ENCODE assay signal across 23 cellular contexts in genomic region chr3:123357275-123357674, GRCh38.
"Had no signal": no experiment of that assay in that cellular context is flagged by ENCODE, and none has a peak within 500 bp of the region (broad histone marks: within the 10 kb centered on the region; RNA-seq: fewer than 3 reads in every experiment).

No MANE protein-coding gene starts in this region.

- DNase-seq: activated CD4-positive, alpha-beta T cell treated with anti-CD3 and anti-CD28 coated beads, Interleukin-2, amount 50 U/mL, for 4 hours; activated CD8-positive, alpha-beta memory T cell treated with anti-CD3 and anti-CD28 coated beads for 24 hours; activated CD8-positive, alpha-beta memory T cell treated with anti-CD3 and anti-CD28 coated beads, Interleukin-2, amount 50 U/mL, for 4 hours; activated T-cell treated with anti-CD3 and anti-CD28 coated beads, Interleukin-2, amount 50 U/mL, for 24 hours; aorta; caudate nucleus; dermis blood vessel endothelial cell; effector CD8-positive, alpha-beta T cell; foreskin melanocyte; left lung; naive thymus-derived CD4-positive, alpha-beta T cell; occipital lobe; posterior cingulate gyrus; retina; stimulated activated CD4-positive, alpha-beta T cell treated with anti-CD3 and anti-CD28 coated beads, Interleukin-4, amount 100 ng/mL, for 1 hour; stimulated activated naive CD4-positive, alpha-beta T cell; testis; trophoblast cell; uterus had no signal

- H3K4me1 ChIP-seq: left lung, testis, uterus had no signal

- H3K4me1 Mint-ChIP-seq: activated T-helper 17 cell treated with anti-CD3 and anti-CD28 coated beads, Interleukin-2, amount 50 U/mL, for 72 hours; brain; naive thymus-derived CD4-positive, alpha-beta T cell; neural crest cell had no signal

- H3K9me3 ChIP-seq: left lung, testis, uterus had no signal

- H3K27ac ChIP-seq: left lung, testis, uterus had no signal

- ATAC-seq: activated naive CD4-positive, alpha-beta T cell treated with anti-CD3 and anti-CD28 coated beads, Interleukin-2, amount 50 U/mL, for 72 hours; activated T-helper 17 cell treated with anti-CD3 and anti-CD28 coated beads, Interleukin-2, amount 50 U/mL, for 72 hours; left lung; naive thymus-derived CD4-positive, alpha-beta T cell had no signal

- H3K36me3 ChIP-seq: left lung, uterus had no signal

- H3K4me3 ChIP-seq: left lung, testis, uterus had no signal

- H3K27me3 Mint-ChIP-seq: brain had no signal

- H3K27ac Mint-ChIP-seq: activated naive CD4-positive, alpha-beta T cell treated with anti-CD3 and anti-CD28 coated beads, Interleukin-2, amount 50 U/mL, for 72 hours; activated T-cell treated with anti-CD3 and anti-CD28 coated beads, Interleukin-2, amount 50 U/mL, for 24 hours; activated T-helper 17 cell treated with anti-CD3 and anti-CD28 coated beads, Interleukin-2, amount 50 U/mL, for 72 hours; brain; naive thymus-derived CD4-positive, alpha-beta T cell had no signal

- H3K4me3 Mint-ChIP-seq: activated T-cell treated with anti-CD3 and anti-CD28 coated beads, Interleukin-2, amount 50 U/mL, for 24 hours; activated T-helper 17 cell treated with anti-CD3 and anti-CD28 coated beads, Interleukin-2, amount 50 U/mL, for 72 hours; brain; naive thymus-derived CD4-positive, alpha-beta T cell; neural crest cell had no signal

- H3K27me3 ChIP-seq: left lung, testis, uterus had no signal

- H3K9me3 Mint-ChIP-seq: activated T-cell treated with anti-CD3 and anti-CD28 coated beads, Interleukin-2, amount 50 U/mL, for 24 hours had no signal
